In genomic region chr22:26514419-26515161, GRCh38 we compare ENCODE assay signal across 25 cellular contexts. TPM values are rescaled to one million over a fixed set of nuclear protein-coding genes. Genes with fewer than 3 reads are reported as not detected.
A peak's percentile ranks its signal among the peaks of the same experiment; 100 is the strongest.
DNase-seq lines count a peak whose midpoint lies in the region; ATAC-seq and TF ChIP-seq lines count a peak whose summit lies in the region.
"Had no signal": no experiment of that assay in that cellular context is flagged by ENCODE, and none has a peak within 500 bp of the region (broad histone marks: within the 10 kb centered on the region; RNA-seq: fewer than 3 reads in every experiment).

No MANE protein-coding gene starts in this region.

- no peak overlapping the region for H3K27ac ChIP-seq in CD4-positive, CD25-positive, alpha-beta regulatory T cell (ENCODE audit: insufficient read depth, low read length, poor library complexity, severe bottlenecking)
- H3K27ac ChIP-seq in DOHH2 (ENCODE audit: low read depth, low read length): peak overlapping the region; percentile 61
- H3K27ac ChIP-seq: ascending aorta, left ventricle myocardium inferior, neural progenitor cell, psoas muscle, SK-N-MC, thoracic aorta had no signal

- no peaks in the 10 kb centered on the region for H3K9me2 ChIP-seq in DOHH2 (replicated peaks; ENCODE audit: control insufficient read depth, low read length)

- H3K4me3 Mint-ChIP-seq in CD4-positive, CD25-positive, alpha-beta regulatory T cell: peak overlapping the region in 3 of 4 donors; percentile 24 to 99 (median 74)
- H3K4me3 Mint-ChIP-seq in activated T-helper 17 cell treated with anti-CD3 and anti-CD28 coated beads, Interleukin-2, amount 50 U/mL, for 72 hours: peak overlapping the region; percentile 95
- H3K4me3 Mint-ChIP-seq in nephron: peak overlapping the region; percentile 52 to 100 (median 82)

- H3K27me3 Mint-ChIP-seq in CD4-positive, CD25-positive, alpha-beta regulatory T cell: no peaks in the 10 kb centered on the region
- H3K27me3 Mint-ChIP-seq in activated T-helper 17 cell treated with anti-CD3 and anti-CD28 coated beads, Interleukin-2, amount 50 U/mL, for 72 hours: no peaks in the 10 kb centered on the region
- H3K27me3 Mint-ChIP-seq in nephron (ENCODE audit: low read depth): no peaks in the 10 kb centered on the region
- H3K27me3 Mint-ChIP-seq: stimulated activated naive B cell treated with anti-CD40 and anti-IgM and Interleukin-4, amounts not matched to agents 10 μg/mL and 1 μg/mL and 100 μg/mL, for 72 hours had no signal

- peak overlapping the region; percentile 78 for H3K4me2 ChIP-seq in DOHH2 (ENCODE audit: low read length)

- ATAC-seq in CD4-positive, CD25-positive, alpha-beta regulatory T cell (ENCODE audit: low read depth in 2 of 2): no peak
- ATAC-seq in activated T-helper 17 cell treated with anti-CD3 and anti-CD28 coated beads, Interleukin-2, amount 50 U/mL, for 72 hours (replicated peaks): no peak
- no peak for ATAC-seq in GM18861 (IDR thresholded peaks at IDR 0.05; ENCODE audit: unreplicated experiment)
- ATAC-seq: psoas muscle; stimulated activated naive B cell treated with anti-CD40 and anti-IgM and Interleukin-4, amounts not matched to agents 10 μg/mL and 1 μg/mL and 100 μg/mL, for 72 hours; WTC11 had no signal

- DNase-seq in CD4-positive, CD25-positive, alpha-beta regulatory T cell: no peak
- no peak for DNase-seq in SIG-M5 (lab: John Stamatoyannopoulos, UW)
- DNase-seq in activated CD8-positive, alpha-beta memory T cell treated with anti-CD3 and anti-CD28 coated beads for 24 hours: no peak
- DNase-seq: activated CD4-positive, alpha-beta T cell treated with anti-CD3 and anti-CD28 coated beads, Interleukin-2, amount 50 U/mL, for 48 hours; activated naive CD4-positive, alpha-beta T cell treated with Interleukin-2 at 50 U/mL for 16 hours; COR-L47; effector CD4-positive, alpha-beta T cell; foreskin melanocyte; hippocampal formation; left ventricle myocardium inferior; NCI-H510A; NK-92 treated with Interleukin-12 subunit alpha and Interleukin-12 subunit beta, amount 100 ng/mL, for 24 hours; psoas muscle; small intestine; stimulated activated naive B cell treated with anti-CD40 and anti-IgM and Interleukin-4, amounts not matched to agents 10 μg/mL and 1 μg/mL and 100 μg/mL, for 72 hours; T-helper 9 cell had no signal

- peaks cover 14% of the 10 kb centered on the region for H3K36me3 Mint-ChIP-seq in CD4-positive, CD25-positive, alpha-beta regulatory T cell
- peaks cover 26% of the 10 kb centered on the region for H3K36me3 Mint-ChIP-seq in activated T-helper 17 cell treated with anti-CD3 and anti-CD28 coated beads, Interleukin-2, amount 50 U/mL, for 72 hours (ENCODE audit: low read depth)
- peaks cover 5% of the 10 kb centered on the region for H3K36me3 Mint-ChIP-seq in nephron (ENCODE audit: low read depth)

- H3K4me1 Mint-ChIP-seq in CD4-positive, CD25-positive, alpha-beta regulatory T cell: peaks cover 12 to 38% (median 33%) of the 10 kb centered on the region in 4 donors
- peaks cover 21% of the 10 kb centered on the region for H3K4me1 Mint-ChIP-seq in activated T-helper 17 cell treated with anti-CD3 and anti-CD28 coated beads, Interleukin-2, amount 50 U/mL, for 72 hours
- peaks cover 33% of the 10 kb centered on the region for H3K4me1 Mint-ChIP-seq in nephron

- H3K36me3 ChIP-seq in CD4-positive, CD25-positive, alpha-beta regulatory T cell (ENCODE audit: control insufficient read depth, insufficient read depth, low read length): peaks cover 5% of the 10 kb centered on the region
- peaks cover 39% of the 10 kb centered on the region for H3K36me3 ChIP-seq in DOHH2 (ENCODE audit: control insufficient read depth, low read length)
- H3K36me3 ChIP-seq: neural progenitor cell had no signal

- TF ChIP-seq CTCF in DOHH2 (IDR thresholded peaks at IDR 0.05; ENCODE audit: low read depth, low read length, poor library complexity, severe bottlenecking) (no peak), nephron (IDR thresholded peaks at IDR 0.05; ENCODE audit: unreplicated experiment in 3 of 3) (no peak)

- peak overlapping the region in 2 of 3 donors; percentile 52 to 100 for H3K27ac Mint-ChIP-seq in CD4-positive, CD25-positive, alpha-beta regulatory T cell
- H3K27ac Mint-ChIP-seq in activated T-helper 17 cell treated with anti-CD3 and anti-CD28 coated beads, Interleukin-2, amount 50 U/mL, for 72 hours: peak overlapping the region; percentile 9
- no peak overlapping the region for H3K27ac Mint-ChIP-seq in nephron
- H3K27ac Mint-ChIP-seq: neural progenitor cell; stimulated activated naive B cell treated with anti-CD40 and anti-IgM and Interleukin-4, amounts not matched to agents 10 μg/mL and 1 μg/mL and 100 μg/mL, for 72 hours; WTC11 had no signal

- peaks cover 70% of the 10 kb centered on the region for H3K79me2 ChIP-seq in DOHH2 (ENCODE audit: control insufficient read depth, low read length)

- H3K4me1 ChIP-seq in CD4-positive, CD25-positive, alpha-beta regulatory T cell (ENCODE audit: control insufficient read depth, insufficient read depth, low read length, poor library complexity, severe bottlenecking): peaks cover 22% of the 10 kb centered on the region
- H3K4me1 ChIP-seq in DOHH2 (ENCODE audit: control insufficient read depth, low read length): peaks cover 46% of the 10 kb centered on the region

- H3F3A ChIP-seq in DOHH2 (ENCODE audit: control insufficient read depth, insufficient read depth): peaks cover 4% of the 10 kb centered on the region; the same call in 1 of the 2 replicates

- H3K9me3 ChIP-seq in CD4-positive, CD25-positive, alpha-beta regulatory T cell (ENCODE audit: control insufficient read depth in 2 of 2, low read length in 2 of 2): no peaks in the 10 kb centered on the region
- H3K9me3 ChIP-seq in DOHH2 (ENCODE audit: control insufficient read depth, insufficient read depth, low read length): no peaks in the 10 kb centered on the region
- H3K9me3 ChIP-seq: ascending aorta, left ventricle myocardium inferior, psoas muscle, thoracic aorta had no signal

- H3K27me3 ChIP-seq in CD4-positive, CD25-positive, alpha-beta regulatory T cell (ENCODE audit: control insufficient read depth, insufficient read depth, low read length): no peaks in the 10 kb centered on the region
- H3K27me3 ChIP-seq in DOHH2 (ENCODE audit: control insufficient read depth, low read length): no peaks in the 10 kb centered on the region
- H3K27me3 ChIP-seq: ascending aorta, neural progenitor cell had no signal

- H3K9me3 Mint-ChIP-seq in CD4-positive, CD25-positive, alpha-beta regulatory T cell: peaks cover 0 to 2% (median 0%) of the 10 kb centered on the region in 7 donors
- no peaks in the 10 kb centered on the region for H3K9me3 Mint-ChIP-seq in activated T-helper 17 cell treated with anti-CD3 and anti-CD28 coated beads, Interleukin-2, amount 50 U/mL, for 72 hours
- H3K9me3 Mint-ChIP-seq in nephron: no peaks in the 10 kb centered on the region
- H3K9me3 Mint-ChIP-seq: neural progenitor cell; stimulated activated naive B cell treated with anti-CD40 and anti-IgM and Interleukin-4, amounts not matched to agents 10 μg/mL and 1 μg/mL and 100 μg/mL, for 72 hours; WTC11 had no signal

- no peak overlapping the region for H3K4me3 ChIP-seq in CD4-positive, CD25-positive, alpha-beta regulatory T cell (ENCODE audit: low read depth, low read length)
- H3K4me3 ChIP-seq in DOHH2 (ENCODE audit: low read length): peak overlapping the region; percentile 94
- H3K4me3 ChIP-seq: ascending aorta, left ventricle myocardium inferior, psoas muscle, thoracic aorta had no signal

- peaks cover 7% of the 10 kb centered on the region; the same call in 1 of the 2 replicates for H4K20me1 ChIP-seq in DOHH2 (ENCODE audit: control insufficient read depth, insufficient read depth, low read depth, low read length)

RNA-seq across cellular contexts. Expression of gene TFIP11, which starts 2.3 kb away (rescaled TPM):
- 109 TPM for total RNA-seq in CD4-positive, CD25-positive, alpha-beta regulatory T cell
- polyA plus RNA-seq in CD4-positive, CD25-positive, alpha-beta regulatory T cell: 10 to 100 TPM; 31.9 to 43.7 (median 39.2) TPM
- 10 to 100 TPM; 44.8 to 50.4 TPM for total RNA-seq in activated T-helper 17 cell treated with anti-CD3 and anti-CD28 coated beads, Interleukin-2, amount 50 U/mL, for 72 hours

RNA-seq across cellular contexts. Expression of gene SRRD, which starts 30.9 kb away (rescaled TPM):
- 27.3 TPM for total RNA-seq in CD4-positive, CD25-positive, alpha-beta regulatory T cell
- polyA plus RNA-seq in CD4-positive, CD25-positive, alpha-beta regulatory T cell: 10 to 100 TPM; 25.5 to 34.7 (median 29.1) TPM
- 10 to 100 TPM; 22.2 to 40.3 TPM for total RNA-seq in activated T-helper 17 cell treated with anti-CD3 and anti-CD28 coated beads, Interleukin-2, amount 50 U/mL, for 72 hours

RNA-seq across cellular contexts. Expression of gene HPS4, which starts 31.0 kb away (rescaled TPM):
- total RNA-seq in CD4-positive, CD25-positive, alpha-beta regulatory T cell: 44.6 TPM
- 10 to 100 TPM; 12.0 to 16.1 (median 13.6) TPM for polyA plus RNA-seq in CD4-positive, CD25-positive, alpha-beta regulatory T cell
- 10 to 100 TPM; 36.4 to 56.3 TPM for total RNA-seq in activated T-helper 17 cell treated with anti-CD3 and anti-CD28 coated beads, Interleukin-2, amount 50 U/mL, for 72 hours

Comparison
In these comparisons a context has a peak if more than half of its experiments do, and no peak if none do; other contexts are left out.
1. H3K27ac Mint-ChIP-seq: peak in CD4-positive, CD25-positive, alpha-beta regulatory T cell (2 of 3) and activated T-helper 17 cell treated with anti-CD3 and anti-CD28 coated beads, Interleukin-2, amount 50 U/mL, for 72 hours (single experiment); none in nephron (0 of 3).
2. Peak in every context shown above with its lines, with median percentiles within 50 percentile points of each other: H3K4me3 Mint-ChIP-seq.